ENCODE assay signal across 14 cellular contexts in genomic region chr12:103423061-103423473, GRCh38.
DNase-seq lines count a peak whose midpoint lies in the region; ATAC-seq and TF ChIP-seq lines count a peak whose summit lies in the region.
"Had no signal": no experiment of that assay in that cellular context is flagged by ENCODE, and none has a peak within 500 bp of the region (broad histone marks: within the 10 kb centered on the region; RNA-seq: fewer than 3 reads in every experiment).

No MANE protein-coding gene starts in this region.

- H3K9me3 ChIP-seq in spleen (peaks cover 0 to 17% (median 12%) of the 10 kb centered on the region in 8 donors), stomach (no peaks in the 10 kb centered on the region)

- no peaks in the 10 kb centered on the region; the same call in 1 of the 2 replicates for H3K36me3 Mint-ChIP-seq in HFFc6 (ENCODE audit: low read depth)
- H3K36me3 Mint-ChIP-seq in activated T-helper 17 cell treated with anti-CD3 and anti-CD28 coated beads, Interleukin-2, amount 50 U/mL, for 72 hours (ENCODE audit: low read depth), result no peaks in the 10 kb centered on the region

- H3K4me3 ChIP-seq in spleen (no peak overlapping the region), stomach (no peak overlapping the region)

- no peak for TF ChIP-seq EP300 in stomach (IDR thresholded peaks at IDR 0.05)

- no peak overlapping the region for H3K4me3 Mint-ChIP-seq in HFFc6
- H3K4me3 Mint-ChIP-seq in activated T-helper 17 cell treated with anti-CD3 and anti-CD28 coated beads, Interleukin-2, amount 50 U/mL, for 72 hours, result no peak overlapping the region
- H3K4me3 Mint-ChIP-seq: IgD-negative memory B cell had no signal

- H3K4me1 ChIP-seq in spleen (no peaks in the 10 kb centered on the region), stomach (no peaks in the 10 kb centered on the region)

- 33 to 57% (median 44%) methylated on average over 2 of the region's 2 CpGs for WGBS in spleen, 5 donors
- WGBS in stomach, 5 donors, result 48 to 71% (median 60%) methylated on average over 2 of the region's 2 CpGs

- H3K9me3 Mint-ChIP-seq in HFFc6, result peaks cover 42% of the 10 kb centered on the region
- H3K9me3 Mint-ChIP-seq in activated T-helper 17 cell treated with anti-CD3 and anti-CD28 coated beads, Interleukin-2, amount 50 U/mL, for 72 hours, result peaks cover 12% of the 10 kb centered on the region

- no peaks in the 10 kb centered on the region; the same call in 1 of the 2 replicates for H3K27me3 Mint-ChIP-seq in HFFc6 (ENCODE audit: insufficient read depth)
- H3K27me3 Mint-ChIP-seq in activated T-helper 17 cell treated with anti-CD3 and anti-CD28 coated beads, Interleukin-2, amount 50 U/mL, for 72 hours, result no peaks in the 10 kb centered on the region
- H3K27me3 Mint-ChIP-seq: IgD-negative memory B cell had no signal

- no peak for ATAC-seq in activated T-helper 17 cell treated with anti-CD3 and anti-CD28 coated beads, Interleukin-2, amount 50 U/mL, for 72 hours (replicated peaks)

- peak; percentile 94 for DNase-seq in DMS153 (lab: John Stamatoyannopoulos, UW)
- DNase-seq in NCI-H146 treated with DMSO at 0.1 percent for 48 hours (lab: John Stamatoyannopoulos, UW; ENCODE audit: unreplicated experiment), result peak; percentile 94
- peak; percentile 47 to 85 for DNase-seq in NCI-H524 (lab: John Stamatoyannopoulos, UW)
- DNase-seq in left kidney (ENCODE audit: low read depth, low spot score), result peak; percentile 95
- no peak for DNase-seq in HFFc6
- DNase-seq in spleen, result no peak
- DNase-seq in stomach, result no peak
- DNase-seq: activated CD4-positive, alpha-beta T cell treated with anti-CD3 and anti-CD28 coated beads, Interleukin-2, amount 50 U/mL, for 4 hours; activated T-cell treated with anti-CD3 and anti-CD28 coated beads, Interleukin-2, amount 50 U/mL, for 48 hours; central memory CD4-positive, alpha-beta T cell; OCI-M1; stimulated activated naive CD4-positive, alpha-beta T cell had no signal

- H3K4me1 Mint-ChIP-seq in HFFc6 (ENCODE audit: low read depth), result no peaks in the 10 kb centered on the region
- no peaks in the 10 kb centered on the region for H3K4me1 Mint-ChIP-seq in activated T-helper 17 cell treated with anti-CD3 and anti-CD28 coated beads, Interleukin-2, amount 50 U/mL, for 72 hours

- H3K27me3 ChIP-seq in spleen (replicated peaks in 1 of 7), result no peaks in the 10 kb centered on the region
- H3K27me3 ChIP-seq in stomach, result no peaks in the 10 kb centered on the region

- no peak overlapping the region for H3K27ac ChIP-seq in spleen
- no peak overlapping the region for H3K27ac ChIP-seq in stomach

- intact Hi-C loops in spleen (cut with DNase I; ENCODE audit: low total_unique reads) (no loop called here), stomach (cut with DNase I; ENCODE audit: low total_unique reads) (no loop called here)

- H3K36me3 ChIP-seq in spleen, result peaks cover 0 to 17% (median 0%) of the 10 kb centered on the region in 6 donors
- no peaks in the 10 kb centered on the region for H3K36me3 ChIP-seq in stomach

- TF ChIP-seq CTCF in HFFc6 (IDR thresholded peaks at IDR 0.05) (no peak), spleen (IDR thresholded peaks at IDR 0.05 in 8 of 11, conservative IDR thresholded peaks at IDR 0.05 in 3 of 11) (no peak), stomach (IDR thresholded peaks at IDR 0.05) (no peak)

- H3K27ac Mint-ChIP-seq in HFFc6, result no peak overlapping the region
- no peak overlapping the region for H3K27ac Mint-ChIP-seq in activated T-helper 17 cell treated with anti-CD3 and anti-CD28 coated beads, Interleukin-2, amount 50 U/mL, for 72 hours
- H3K27ac Mint-ChIP-seq: IgD-negative memory B cell had no signal

- TF ChIP-seq POLR2A in spleen (IDR thresholded peaks at IDR 0.05) (no peak), stomach (IDR thresholded peaks at IDR 0.05) (no peak)

Comparison
In these comparisons a context has a peak if more than half of its experiments do, and no peak if none do; other contexts are left out.
1. DNase-seq: peak in DMS153 (single experiment), NCI-H146 treated with DMSO at 0.1 percent for 48 hours (single experiment), NCI-H524 (2 of 2) and left kidney (single experiment); none in HFFc6 (single experiment), spleen (single experiment) and stomach (single experiment).